ENCODE assay signal across 9 cellular contexts in the genomic region with DNA sequence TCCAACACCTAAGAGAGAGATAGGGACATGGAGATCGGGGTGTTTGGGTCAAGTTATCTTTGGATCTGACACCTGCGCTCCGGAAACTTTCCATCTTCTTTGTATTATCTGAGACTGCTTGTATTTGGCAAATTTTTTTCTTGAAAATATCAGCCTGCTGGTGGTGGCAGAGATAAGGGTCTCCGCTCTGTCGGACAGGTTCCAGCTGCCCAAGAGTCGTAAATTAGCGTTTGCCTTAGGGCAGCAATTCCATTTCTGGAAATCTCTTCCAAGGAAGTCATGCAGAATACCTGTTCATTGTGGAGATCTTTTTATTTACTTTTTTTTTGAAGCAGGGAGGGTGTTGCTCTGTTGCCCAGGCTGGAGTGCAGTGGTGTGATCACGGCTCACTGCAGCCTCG. TPM values are rescaled to one million over a fixed set of nuclear protein-coding genes. Genes with fewer than 3 reads are reported as not detected.
DNase-seq lines count a peak whose midpoint lies in the region; ATAC-seq and TF ChIP-seq lines count a peak whose summit lies in the region.
"Had no signal": no experiment of that assay in that cellular context is flagged by ENCODE, and none has a peak within 500 bp of the region (broad histone marks: within the 10 kb centered on the region; RNA-seq: fewer than 3 reads in every experiment).

No MANE protein-coding gene starts in this region.

- no peaks in the 10 kb centered on the region for H3K4me1 Mint-ChIP-seq in endothelial cell (ENCODE audit: unreplicated experiment)

- peaks cover 5% of the 10 kb centered on the region for H3K36me3 Mint-ChIP-seq in endothelial cell (ENCODE audit: low read depth, unreplicated experiment)

- H3K27ac ChIP-seq in PC-9 (no peak overlapping the region), osteoblast (ENCODE audit: low read depth, low read length) (no peak overlapping the region)

- H3K4me3 ChIP-seq in PC-9 = peak overlapping the region; percentile 52; the same call in 1 of the 2 replicates
- H3K4me3 ChIP-seq in osteoblast (ENCODE audit: insufficient read depth, low read length) = peak overlapping the region; percentile 73

- H4K20me1 ChIP-seq in PC-9 (ENCODE audit: insufficient read depth) (no peaks in the 10 kb centered on the region), osteoblast (ENCODE audit: insufficient read depth, low read length) (no peaks in the 10 kb centered on the region)

- H3K4me3 Mint-ChIP-seq in endothelial cell (ENCODE audit: unreplicated experiment) = peak overlapping the region; percentile 85

- intact Hi-C loops in PC-9 (cut with micrococcal nuclease; ENCODE audit: unreplicated experiment) = no loop called here

- H3F3A ChIP-seq in PC-9 (ENCODE audit: insufficient read depth, low read depth) = peaks cover 25% of the 10 kb centered on the region

- H3K36me3 ChIP-seq in PC-9 (ENCODE audit: low read depth) (no peaks in the 10 kb centered on the region), osteoblast (ENCODE audit: insufficient read depth, low read length) (no peaks in the 10 kb centered on the region)

- H3K9me3 ChIP-seq in PC-9 (ENCODE audit: insufficient read depth, low read depth) = no peaks in the 10 kb centered on the region
- no peaks in the 10 kb centered on the region for H3K9me3 ChIP-seq in osteoblast (ENCODE audit: low read depth, low read length)

- TF ChIP-seq CTCF in PC-9 (conservative IDR thresholded peaks at IDR 0.05) (no peak), endothelial cell (IDR thresholded peaks at IDR 0.05; ENCODE audit: unreplicated experiment) (no peak), osteoblast (IDR thresholded peaks at IDR 0.05; ENCODE audit: extremely low read depth, low read depth, low read length) (no peak), omental fat pad (IDR thresholded peaks at IDR 0.05) (no peak)

- peaks cover 6% of the 10 kb centered on the region for H3K27me3 Mint-ChIP-seq in endothelial cell (ENCODE audit: unreplicated experiment)

- DNase-seq in ELF-1 (ENCODE audit: low read depth, low spot score) (peak; percentile 58), PC-9 (no peak), endothelial cell (ENCODE audit: low spot score) (no peak), osteoblast (ENCODE audit: insufficient read length, low spot score, missing footprints) (no peak), NCI-H2081 treated with DMSO at 0.1 percent for 48 hours (lab: John Stamatoyannopoulos, UW) (no peak), hepatic stellate cell (ENCODE audit: low spot score) (no peak), omental fat pad (ENCODE audit: low spot score) (no peak)
- DNase-seq: NCI-H774 had no signal

- CTCF ChIA-PET in PC-9 (lab: Charles Lee) = no interaction called here

- no peak overlapping the region for H3K27ac Mint-ChIP-seq in endothelial cell (ENCODE audit: unreplicated experiment)

- H3K9me2 ChIP-seq in PC-9 (ENCODE audit: insufficient read depth) = no peaks in the 10 kb centered on the region

- H3K79me2 ChIP-seq in PC-9 (ENCODE audit: low read depth) = no peaks in the 10 kb centered on the region
- H3K79me2 ChIP-seq in osteoblast (ENCODE audit: insufficient read depth, low read length) = no peaks in the 10 kb centered on the region

- ATAC-seq in omental fat pad (ENCODE audit: low FRiP score) = no peak
- ATAC-seq in GM21360 (IDR thresholded peaks at IDR 0.05; ENCODE audit: unreplicated experiment) = no peak

- no TSS peak for BruUV-seq in PC-9 (replicated peaks; lab: Mats Ljungman, UMichigan)

- H2AFZ ChIP-seq in PC-9 = no peak overlapping the region
- H2AFZ ChIP-seq in osteoblast (ENCODE audit: low read length) = peak overlapping the region; percentile 85

- H3K9me3 Mint-ChIP-seq in endothelial cell (ENCODE audit: unreplicated experiment) = no peaks in the 10 kb centered on the region

- H3K4me1 ChIP-seq in PC-9 (replicated peaks; ENCODE audit: insufficient read depth) = peaks cover 21% of the 10 kb centered on the region
- peaks cover 8% of the 10 kb centered on the region for H3K4me1 ChIP-seq in osteoblast (ENCODE audit: insufficient read depth, low read length)

- no peaks in the 10 kb centered on the region for H3K27me3 ChIP-seq in PC-9 (ENCODE audit: insufficient read depth, low read depth)
- H3K27me3 ChIP-seq in osteoblast (ENCODE audit: insufficient read depth, low read length) = no peaks in the 10 kb centered on the region

- H3K4me2 ChIP-seq in PC-9 (peak overlapping the region; percentile 86), osteoblast (ENCODE audit: insufficient read depth, low read length) (peak overlapping the region; percentile 86)

- POLR2A ChIA-PET in PC-9 (lab: Charles Lee; ENCODE audit: unreplicated experiment) = no interaction called here

RNA-seq across cellular contexts. Expression of gene CSNK1E, which starts 19.5 kb away (rescaled TPM):
- 331 and 348 TPM in 2 replicates for total RNA-seq in PC-9 (2021)
- total RNA-seq in endothelial cell (ENCODE audit: unreplicated experiment) = 144 TPM
- 142 and 152 TPM in 2 replicates for total RNA-seq in osteoblast
- 100 to 1,000 TPM in 3 of 4 donors, 10 to 100 TPM in 1; 84.5 to 164 (median 112) TPM for total RNA-seq in omental fat pad
